Comparison of ENCODE assay signal across 8 cellular contexts in the genomic region with DNA sequence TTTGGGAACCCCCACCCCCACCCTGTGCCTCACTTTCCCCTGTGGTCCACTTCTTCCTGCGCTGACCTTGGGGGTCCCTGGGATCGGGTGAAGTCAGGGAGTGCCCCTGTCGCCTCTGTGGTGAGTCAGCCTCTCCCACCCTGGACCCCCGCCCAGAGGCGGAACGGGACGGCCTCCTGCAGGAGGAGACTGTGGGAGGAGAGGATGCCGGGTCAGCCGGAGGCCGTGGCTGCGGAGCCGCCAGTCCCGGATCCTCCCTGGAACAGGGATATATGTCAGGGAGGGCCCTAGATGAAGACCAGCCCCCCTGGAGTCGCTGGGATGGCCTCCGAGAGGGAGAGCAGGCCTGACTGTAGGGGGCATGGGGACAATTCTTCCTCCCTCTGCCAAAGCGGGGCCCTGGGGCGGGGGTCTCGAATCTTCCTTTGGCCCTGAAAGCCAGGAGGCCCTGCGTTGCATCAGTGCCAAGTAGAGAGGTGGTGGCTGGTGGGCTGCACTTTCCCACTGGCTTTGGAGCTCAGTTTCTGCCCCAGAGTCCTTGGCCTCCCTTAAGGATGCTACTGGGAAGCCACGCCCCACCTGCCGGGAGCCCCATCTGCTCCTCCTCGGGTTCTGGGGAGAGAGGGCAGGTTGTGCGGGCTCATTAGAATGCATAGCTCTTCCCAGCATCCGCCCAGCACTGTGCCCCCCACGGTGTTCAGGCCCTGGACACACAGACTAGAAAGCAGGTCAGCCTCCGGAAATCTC. TPM values are rescaled to one million over a fixed set of nuclear protein-coding genes. Genes with fewer than 3 reads are reported as not detected.
DNase-seq lines count a peak whose midpoint lies in the region; ATAC-seq and TF ChIP-seq lines count a peak whose summit lies in the region.

No MANE protein-coding gene starts in this region.

- H2AFZ ChIP-seq in osteoblast (ENCODE audit: low read length) = peak overlapping the region; percentile 87

- no peak for ATAC-seq in GM21723 (IDR thresholded peaks at IDR 0.05; ENCODE audit: unreplicated experiment)

- H3K79me2 ChIP-seq in osteoblast (ENCODE audit: insufficient read depth, low read length) = peaks cover 39% of the 10 kb centered on the region

- H3K36me3 ChIP-seq in ES-I3 (ENCODE audit: insufficient read depth, low read length) = no peaks in the 10 kb centered on the region
- no peaks in the 10 kb centered on the region for H3K36me3 ChIP-seq in osteoblast (ENCODE audit: insufficient read depth, low read length)

- H3K27me3 ChIP-seq in osteoblast (ENCODE audit: insufficient read depth, low read length) = no peaks in the 10 kb centered on the region

- TF ChIP-seq CTCF in fibroblast of the aortic adventitia (IDR thresholded peaks at IDR 0.05; ENCODE audit: insufficient read depth, low read length) = no peak
- TF ChIP-seq CTCF in osteoblast (IDR thresholded peaks at IDR 0.05; ENCODE audit: extremely low read depth, low read depth, low read length) = no peak

- peak overlapping the region; percentile 88 for H3K4me3 ChIP-seq in fibroblast of the aortic adventitia (ENCODE audit: low read depth, low read length)
- H3K4me3 ChIP-seq in osteoblast (ENCODE audit: insufficient read depth, low read length) = peak overlapping the region; percentile 92

- peaks cover 6% of the 10 kb centered on the region for H4K20me1 ChIP-seq in osteoblast (ENCODE audit: insufficient read depth, low read length)

- H3K4me2 ChIP-seq in osteoblast (ENCODE audit: insufficient read depth, low read length) = peak overlapping the region; percentile 92

- H3K9me3 ChIP-seq in ES-I3 (ENCODE audit: control insufficient read depth, insufficient read depth, low read length) (no peaks in the 10 kb centered on the region), osteoblast (ENCODE audit: low read depth, low read length) (no peaks in the 10 kb centered on the region)

- H3K27ac ChIP-seq in osteoblast (ENCODE audit: low read depth, low read length) = peak overlapping the region; percentile 58

- H3K9ac ChIP-seq in ES-I3 (ENCODE audit: low read depth, low read length) = peak overlapping the region; percentile 98

- peaks cover 20% of the 10 kb centered on the region for H3K4me1 ChIP-seq in ES-I3 (ENCODE audit: insufficient read depth, low read length)
- H3K4me1 ChIP-seq in osteoblast (ENCODE audit: insufficient read depth, low read length) = peaks cover 24% of the 10 kb centered on the region

- DNase-seq in RPMI7951 (ENCODE audit: low read depth) = peak; percentile 23
- DNase-seq in fibroblast of the aortic adventitia (ENCODE audit: low read depth) = peak; percentile 59
- DNase-seq in osteoblast (ENCODE audit: insufficient read length, low spot score, missing footprints) = peak; percentile 96
- no peak for DNase-seq in DMS114 treated with DMSO at 0.1 percent for 48 hours (lab: John Stamatoyannopoulos, UW; ENCODE audit: unreplicated experiment)
- no peak for DNase-seq in COLO829 (ENCODE audit: low spot score)
- DNase-seq in activated T-cell treated with anti-CD3 and anti-CD28 coated beads for 4 hours = no peak

RNA-seq across cellular contexts. Expression of gene ARHGEF10L, which starts 0.9 kb away (rescaled TPM):
- 2.2 and 3.3 TPM in 2 replicates for total RNA-seq in RPMI7951 (2014; rRNA removed; shearing (Covaris generic))
- total RNA-seq in fibroblast of the aortic adventitia (ENCODE audit: low replicate concordance) (13.6 and 23.9 TPM in 2 replicates), osteoblast (33.3 and 39.1 TPM in 2 replicates)

Comparison
In these comparisons a context has a peak if more than half of its experiments do, and no peak if none do; other contexts are left out.
1. DNase-seq: peak in RPMI7951 (single experiment), fibroblast of the aortic adventitia (single experiment) and osteoblast (single experiment); none in DMS114 treated with DMSO at 0.1 percent for 48 hours (single experiment), COLO829 (single experiment) and activated T-cell treated with anti-CD3 and anti-CD28 coated beads for 4 hours (single experiment).